Comparison of ENCODE assay signal across 8 cellular contexts in genomic region chr19:50724522-50725217, GRCh38. TPM values are rescaled to one million over a fixed set of nuclear protein-coding genes. Genes with fewer than 3 reads are reported as not detected.
A peak's percentile ranks its signal among the peaks of the same experiment; 100 is the strongest.
DNase-seq lines count a peak whose midpoint lies in the region; ATAC-seq lines count a peak whose summit lies in the region.

No MANE protein-coding gene starts in this region.

- H3K27ac ChIP-seq in SJSA1, result no peak overlapping the region
- H3K27ac ChIP-seq in substantia nigra (ENCODE audit: low read depth, low read length, poor library complexity, severe bottlenecking), result peak overlapping the region; percentile 67

- peaks cover 7% of the 10 kb centered on the region; the same call in 1 of the 2 replicates for H3K9me3 ChIP-seq in SJSA1 (replicated peaks)

- H3K27me3 ChIP-seq in SJSA1 (replicated peaks), result peaks cover 46% of the 10 kb centered on the region

- CTCF ChIA-PET in activated naive CD4-positive, alpha-beta T cell treated with anti-CD3 and anti-CD28 coated beads, Interleukin-2, amount 10 ng/mL, durations not matched to agents 7 days and 5 days (lab: Charles Lee), result interaction anchor here (0.8 to 1.6 kb wide), 9 partner anchors 9 to 197 kb away, joined by 3 to 8 read pairs (median 4); no protein-coding TSS in a partner anchor

- no peaks in the 10 kb centered on the region for H3K36me3 Mint-ChIP-seq in activated naive CD4-positive, alpha-beta T cell treated with anti-CD3 and anti-CD28 coated beads, Interleukin-2, amount 10 ng/mL, durations not matched to agents 7 days and 5 days

- peaks cover 87% of the 10 kb centered on the region for H3K27me3 Mint-ChIP-seq in activated naive CD4-positive, alpha-beta T cell treated with anti-CD3 and anti-CD28 coated beads, Interleukin-2, amount 10 ng/mL, durations not matched to agents 7 days and 5 days

- peak; percentile 96 for DNase-seq in Caki2 (ENCODE audit: low read depth)
- DNase-seq in KG1 (lab: John Stamatoyannopoulos, UW), result peak; percentile 99
- DNase-seq in SJSA1 (ENCODE audit: low read depth in 1 of 2, low spot score in 2 of 2), result peak; percentile 46 to 80
- DNase-seq in activated naive CD4-positive, alpha-beta T cell treated with anti-CD3 and anti-CD28 coated beads, Interleukin-2, amount 10 ng/mL, durations not matched to agents 7 days and 5 days, result peak; percentile 97
- DNase-seq in germinal center (ENCODE audit: low spot score), result peak; percentile 100
- DNase-seq in non-pigmented ciliary epithelial cell (ENCODE audit: low read depth), result peak; percentile 93
- DNase-seq in substantia nigra (lab: John Stamatoyannopoulos, UW), result peak; percentile 72 to 100 (median 99)

- in situ Hi-C loops in Caki2 (cut with HindIII; ENCODE audit: low pct_unique_long_range_greater_than_20kb, low sequenced_read_pairs), result no loop called here

- peak overlapping the region; percentile 29 for H3K4me3 ChIP-seq in SJSA1

- H3K27ac Mint-ChIP-seq in activated naive CD4-positive, alpha-beta T cell treated with anti-CD3 and anti-CD28 coated beads, Interleukin-2, amount 10 ng/mL, durations not matched to agents 7 days and 5 days, result peak overlapping the region; percentile 85

- H3K4me1 Mint-ChIP-seq in activated naive CD4-positive, alpha-beta T cell treated with anti-CD3 and anti-CD28 coated beads, Interleukin-2, amount 10 ng/mL, durations not matched to agents 7 days and 5 days, result peaks cover 34% of the 10 kb centered on the region

- H3K9me3 Mint-ChIP-seq in activated naive CD4-positive, alpha-beta T cell treated with anti-CD3 and anti-CD28 coated beads, Interleukin-2, amount 10 ng/mL, durations not matched to agents 7 days and 5 days, result peaks cover 8% of the 10 kb centered on the region

- H3K4me3 Mint-ChIP-seq in activated naive CD4-positive, alpha-beta T cell treated with anti-CD3 and anti-CD28 coated beads, Interleukin-2, amount 10 ng/mL, durations not matched to agents 7 days and 5 days, result peak overlapping the region; percentile 75

- H3K4me1 ChIP-seq in SJSA1 (replicated peaks), result peaks cover 4% of the 10 kb centered on the region; the same call in 1 of the 2 replicates

- peak; percentile 58 for ATAC-seq in GM21528 (IDR thresholded peaks at IDR 0.05; ENCODE audit: low FRiP score, unreplicated experiment)

- no peaks in the 10 kb centered on the region for H3K36me3 ChIP-seq in SJSA1

RNA-seq across cellular contexts. Expression of gene CLEC11A, which starts 1.5 kb away (rescaled TPM):
- 2.0 and 6.1 TPM in 2 replicates for total RNA-seq in Caki2 (2014; rRNA removed; shearing (Covaris generic); ENCODE audit: low replicate concordance)
- total RNA-seq in SJSA1 (2014; rRNA removed; shearing (Covaris generic)), result 0.56 and 1.7 TPM in 2 replicates

RNA-seq across cellular contexts. Expression of gene SHANK1, which starts 5.1 kb away (rescaled TPM):
- total RNA-seq in Caki2 (2014; rRNA removed; shearing (Covaris generic); ENCODE audit: low replicate concordance), result not detected in 2 replicates
- not detected in 2 replicates for total RNA-seq in SJSA1 (2014; rRNA removed; shearing (Covaris generic))

RNA-seq across cellular contexts. Expression of gene GPR32, which starts 45.6 kb away (rescaled TPM):
- total RNA-seq in Caki2 (2014; rRNA removed; shearing (Covaris generic); ENCODE audit: low replicate concordance), result not detected in 2 replicates
- total RNA-seq in SJSA1 (2014; rRNA removed; shearing (Covaris generic)), result not detected in 2 replicates
